Comparison of ENCODE assay signal across 9 cellular contexts in the genomic region with DNA sequence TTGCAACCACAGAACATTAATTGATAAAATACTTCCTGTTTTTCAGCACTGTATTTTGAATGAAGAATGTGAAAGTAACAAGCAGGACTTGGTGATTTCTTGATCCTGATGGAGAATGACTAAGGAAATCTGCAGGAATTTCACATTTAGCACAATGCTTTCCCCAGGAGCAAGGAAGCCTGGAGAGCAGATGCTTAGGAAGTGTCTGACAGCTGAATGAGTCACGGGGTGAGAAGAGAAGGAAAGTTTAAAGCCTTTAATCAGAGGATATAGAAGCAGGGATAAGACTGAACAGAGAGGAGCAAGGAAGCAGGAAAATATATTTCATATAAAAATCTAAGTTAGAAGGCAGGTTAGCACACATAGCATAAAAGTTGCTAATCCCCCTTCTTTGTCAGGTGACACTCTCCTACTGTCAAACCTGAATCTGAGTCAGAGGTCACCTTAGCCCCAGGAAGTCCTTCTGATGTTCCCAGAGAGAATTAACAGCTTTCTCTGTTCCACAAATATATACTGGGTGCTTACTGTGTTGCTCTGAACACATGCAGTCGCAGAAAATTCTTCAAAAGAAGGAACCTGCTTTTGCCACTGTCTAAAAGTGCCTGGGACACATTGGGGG. TPM values are rescaled to one million over a fixed set of nuclear protein-coding genes. Genes with fewer than 3 reads are reported as not detected.
A peak's percentile ranks its signal among the peaks of the same experiment; 100 is the strongest.
DNase-seq lines count a peak whose midpoint lies in the region; ATAC-seq, FAIRE-seq and TF ChIP-seq lines count a peak whose summit lies in the region.
"Had no signal": no experiment of that assay in that cellular context is flagged by ENCODE, and none has a peak within 500 bp of the region (broad histone marks: within the 10 kb centered on the region; RNA-seq: fewer than 3 reads in every experiment).

No MANE protein-coding gene starts in this region.

- no peaks in the 10 kb centered on the region for H3K36me3 Mint-ChIP-seq in astrocyte (ENCODE audit: low read depth, unreplicated experiment)

- peaks cover 16% of the 10 kb centered on the region for H3K4me1 ChIP-seq in ACC112 (ENCODE audit: control insufficient read depth, insufficient read depth, low read length, unreplicated experiment)
- H3K4me1 ChIP-seq in astrocyte (ENCODE audit: insufficient read depth, low read length), result peaks cover 16% of the 10 kb centered on the region
- peaks cover 13% of the 10 kb centered on the region for H3K4me1 ChIP-seq in keratinocyte (ENCODE audit: control insufficient read depth, extremely low read depth, insufficient read depth, low read length)

- H4K20me1 ChIP-seq in astrocyte (ENCODE audit: insufficient read depth, low read length), result no peaks in the 10 kb centered on the region
- no peaks in the 10 kb centered on the region for H4K20me1 ChIP-seq in keratinocyte (ENCODE audit: control insufficient read depth, extremely low read depth, insufficient read depth, low read length)

- H3K4me3 Mint-ChIP-seq in astrocyte (ENCODE audit: unreplicated experiment), result no peak overlapping the region

- FAIRE-seq in HTR-8/SVneo (lab: Jason Lieb, UNC), result no peak
- peak; percentile 76 for FAIRE-seq in astrocyte (lab: Jason Lieb, UNC)
- FAIRE-seq in keratinocyte (lab: Jason Lieb, UNC), result peak; percentile 66

- H3K4me2 ChIP-seq in astrocyte (ENCODE audit: low read length) (peak overlapping the region; percentile 76), keratinocyte (ENCODE audit: control insufficient read depth, extremely low read depth, insufficient read depth, low read depth, low read length) (no peak overlapping the region)

- no peaks in the 10 kb centered on the region for H3K9me1 ChIP-seq in keratinocyte (ENCODE audit: control insufficient read depth, extremely low read depth, insufficient read depth, low read length)

- H2AFZ ChIP-seq in ACC112 (ENCODE audit: low read length, unreplicated experiment), result no peak overlapping the region
- peak overlapping the region; percentile 15 for H2AFZ ChIP-seq in astrocyte (ENCODE audit: low read depth, low read length)
- H2AFZ ChIP-seq in keratinocyte (ENCODE audit: control insufficient read depth, low read length), result no peak overlapping the region

- H3K27me3 ChIP-seq in ACC112 (ENCODE audit: insufficient read depth, low read length) (peaks cover 8% of the 10 kb centered on the region; the same call in 1 of the 2 replicates), astrocyte (ENCODE audit: insufficient read depth, low read length) (no peaks in the 10 kb centered on the region), keratinocyte (ENCODE audit: control insufficient read depth, extremely low read depth, insufficient read depth, low read length) (no peaks in the 10 kb centered on the region)

- no peaks in the 10 kb centered on the region for H3K27me3 Mint-ChIP-seq in astrocyte (ENCODE audit: low read depth, unreplicated experiment)

- H3K36me3 ChIP-seq in ACC112 (ENCODE audit: insufficient read depth, low read length) (no peaks in the 10 kb centered on the region), astrocyte (ENCODE audit: insufficient read depth, low read length) (no peaks in the 10 kb centered on the region), keratinocyte (ENCODE audit: control insufficient read depth in 2 of 2, extremely low read depth in 1 of 2, insufficient read depth in 2 of 2, low read length in 2 of 2) (no peaks in the 10 kb centered on the region)

- ATAC-seq in HG03045 (IDR thresholded peaks at IDR 0.05; ENCODE audit: unreplicated experiment) (no peak), HG02870 (IDR thresholded peaks at IDR 0.05; ENCODE audit: unreplicated experiment) (no peak)

- H3K27ac Mint-ChIP-seq in astrocyte (ENCODE audit: unreplicated experiment), result peak overlapping the region; percentile 67

- peak overlapping the region; percentile 2; the same call in 1 of the 2 replicates for H3K4me3 ChIP-seq in ACC112 (ENCODE audit: low read depth, low read length)
- H3K4me3 ChIP-seq in astrocyte (ENCODE audit: insufficient read depth, low read depth, low read length), result peak overlapping the region; percentile 28
- no peak overlapping the region for H3K4me3 ChIP-seq in keratinocyte (ENCODE audit: control insufficient read depth in 2 of 3, extremely low read depth in 1 of 3, insufficient read depth in 2 of 3, low read depth in 1 of 3, low read length in 3 of 3)

- H3K27ac ChIP-seq in ACC112 (ENCODE audit: low read depth, low read length), result peak overlapping the region; percentile 45
- H3K27ac ChIP-seq in astrocyte (ENCODE audit: low read depth, low read length), result peak overlapping the region; percentile 53
- H3K27ac ChIP-seq in keratinocyte (ENCODE audit: control insufficient read depth, insufficient read depth, low read length), result no peak overlapping the region

- DNase-seq in HTR-8/SVneo (ENCODE audit: insufficient read length, low spot score) (peak; percentile 59), astrocyte (ENCODE audit: low read depth) (peak; percentile 90), keratinocyte (ENCODE audit: low read depth, low spot score) (peak; percentile 1), NCI-H1048 (lab: John Stamatoyannopoulos, UW) (no peak), NCI-H1436 (lab: John Stamatoyannopoulos, UW) (no peak)
- DNase-seq: erythroblast had no signal

- TF ChIP-seq CTCF in astrocyte (IDR thresholded peaks at IDR 0.05; ENCODE audit: insufficient read depth, low read depth, low read length) (no peak), keratinocyte (optimal IDR thresholded peaks at IDR 0.05 in 1 of 3, IDR thresholded peaks at IDR 0.05 in 1 of 3, conservative IDR thresholded peaks at IDR 0.05 in 1 of 3; ENCODE audit: extremely low read depth in 1 of 3, insufficient read depth in 2 of 3, low read length in 3 of 3) (no peak)

- H3K79me2 ChIP-seq in ACC112 (ENCODE audit: control insufficient read depth, insufficient read depth, low read length, unreplicated experiment) (no peaks in the 10 kb centered on the region), astrocyte (ENCODE audit: insufficient read depth, low read length) (no peaks in the 10 kb centered on the region), keratinocyte (ENCODE audit: control insufficient read depth, insufficient read depth, low read length) (no peaks in the 10 kb centered on the region)

- H3K9me3 ChIP-seq in astrocyte (ENCODE audit: insufficient read depth, low read depth, low read length) (no peaks in the 10 kb centered on the region), keratinocyte (ENCODE audit: control insufficient read depth, low read depth, low read length) (no peaks in the 10 kb centered on the region)

- H3K4me1 Mint-ChIP-seq in astrocyte (ENCODE audit: low read depth, unreplicated experiment), result peaks cover 31% of the 10 kb centered on the region

- H3K9me3 Mint-ChIP-seq in astrocyte (ENCODE audit: unreplicated experiment), result no peaks in the 10 kb centered on the region

- dilution Hi-C loops in keratinocyte (cut with MboI; ENCODE audit: extremely low pct_ligation_motif_present, low sequenced_read_pairs), result no loop called here

- H3K9ac ChIP-seq in astrocyte (ENCODE audit: low read length) (peak overlapping the region; percentile 33), keratinocyte (ENCODE audit: control insufficient read depth, extremely low read depth, insufficient read depth, low read length) (no peak overlapping the region)

RNA-seq across cellular contexts. Expression of a gene that starts 59.7 kb away (rescaled TPM):
- 1.0 and 1.1 TPM in 2 replicates for total RNA-seq in astrocyte
- not detected in 3 replicates for polyA plus RNA-seq in keratinocyte
- 0.10 TPM for polyA plus RNA-seq in keratinocyte (2011; ENCODE audit: low read depth)
- 0.02 TPM in 1 of 2 replicates, not detected in the other for polyA plus RNA-seq in keratinocyte (2011; cell fraction: cytosol; rRNA removed)
- polyA plus RNA-seq in keratinocyte (2011; cell fraction: nucleus; rRNA removed), result not detected in 2 replicates
- 0.23 TPM in 1 of 2 replicates, not detected in the other for polyA plus RNA-seq in keratinocyte (2012; ENCODE audit: low replicate concordance)
- polyA minus RNA-seq in keratinocyte, result not detected in 3 replicates
- not detected for polyA minus RNA-seq in keratinocyte (2011; cell fraction: cytosol; rRNA and poly(A)+ RNA removed)
- polyA minus RNA-seq in keratinocyte (2011; cell fraction: nucleus; rRNA and poly(A)+ RNA removed), result not detected in 2 replicates

Comparison
In these comparisons a context has a peak if more than half of its experiments do, and no peak if none do; other contexts are left out.
1. H3K4me3 ChIP-seq: peak in ACC112 (single experiment) and astrocyte (single experiment); none in keratinocyte (0 of 3).
2. DNase-seq: peak in HTR-8/SVneo (single experiment), astrocyte (single experiment) and keratinocyte (single experiment); none in NCI-H1048 (single experiment) and NCI-H1436 (single experiment).